ENCODE assay signal across 27 cellular contexts in the genomic region with DNA sequence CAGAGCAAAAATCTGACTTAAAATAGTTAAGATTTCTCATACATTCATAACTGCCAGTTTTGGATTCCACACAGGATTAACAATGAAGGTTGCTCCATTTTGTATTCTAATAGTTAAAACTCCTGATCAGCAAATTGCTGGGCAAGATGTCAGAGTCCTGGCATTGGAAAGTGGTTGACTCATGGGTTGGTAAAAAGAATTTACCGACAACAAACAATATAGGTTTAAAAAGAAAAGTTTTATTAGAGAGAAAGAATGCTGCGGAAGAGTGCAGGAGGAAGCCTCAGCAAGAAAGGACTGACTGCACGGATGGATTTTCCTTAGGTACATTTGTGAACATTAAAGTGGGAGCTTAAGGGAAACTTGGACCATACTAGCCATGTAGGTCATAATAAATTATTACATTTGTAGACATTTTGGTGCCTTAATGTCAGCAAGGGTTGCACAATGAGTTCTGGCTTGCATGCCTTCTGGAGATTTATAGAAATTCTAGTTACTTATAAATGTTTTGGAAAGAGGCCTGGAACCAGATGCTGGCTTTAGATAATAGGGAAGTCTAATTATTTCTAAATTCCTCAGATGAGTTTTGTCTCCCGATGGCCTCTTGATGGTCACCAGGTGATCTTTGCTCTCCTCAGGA. TPM values are rescaled to one million over a fixed set of nuclear protein-coding genes. Genes with fewer than 3 reads are reported as not detected.
DNase-seq lines count a peak whose midpoint lies in the region; ATAC-seq and TF ChIP-seq lines count a peak whose summit lies in the region.
"Had no signal": no experiment of that assay in that cellular context is flagged by ENCODE, and none has a peak within 500 bp of the region (broad histone marks: within the 10 kb centered on the region; RNA-seq: fewer than 3 reads in every experiment).

No MANE protein-coding gene starts in this region.

- H3K27ac Mint-ChIP-seq in effector memory CD8-positive, alpha-beta T cell = no peak overlapping the region
- H3K27ac Mint-ChIP-seq: neural progenitor cell; stimulated activated naive B cell treated with anti-CD40 and anti-IgM and Interleukin-4, amounts not matched to agents 10 μg/mL and 1 μg/mL and 100 μg/mL, for 72 hours had no signal

- DNase-seq in EH (ENCODE audit: low read depth) = peak; percentile 70
- peak; percentile 74 for DNase-seq in MG63
- DNase-seq in fibroblast of gingiva (ENCODE audit: low read depth) = peak; percentile 10
- DNase-seq in omental fat pad (ENCODE audit: low spot score) = no peak
- DNase-seq in T-helper 9 cell = no peak
- no peak for DNase-seq in COLO668 (lab: John Stamatoyannopoulos, UW; ENCODE audit: unreplicated experiment)
- DNase-seq in effector memory CD8-positive, alpha-beta T cell = no peak
- DNase-seq in activated T-cell treated with anti-CD3 and anti-CD28 coated beads, Interleukin-2, amount 50 U/mL, for 1 hour = no peak
- DNase-seq: activated CD4-positive, alpha-beta T cell treated with anti-CD3 and anti-CD28 coated beads for 4 hours; activated gamma-delta T cell; brain microvascular endothelial cell; gastrocnemius medialis; hippocampal formation; KG1; left colon; mammary epithelial cell; NCI-H1417 treated with DMSO at 0.1 percent for 48 hours; NCI-H446; NCI-H82; posterior cingulate gyrus; stimulated activated naive B cell treated with anti-CD40 and anti-IgM and Interleukin-4, amounts not matched to agents 10 μg/mL and 1 μg/mL and 100 μg/mL, for 72 hours; T-helper 2 cell; upper lobe of right lung had no signal

- no peaks in the 10 kb centered on the region for H3K27me3 ChIP-seq in MG63
- H3K27me3 ChIP-seq: brain microvascular endothelial cell, gastrocnemius medialis, neural progenitor cell, suprapubic skin, upper lobe of right lung had no signal

- TF ChIP-seq CTCF in omental fat pad (IDR thresholded peaks at IDR 0.05) = no peak

- peaks cover 0 to 8% of the 10 kb centered on the region in 2 donors for H3K27me3 Mint-ChIP-seq in effector memory CD8-positive, alpha-beta T cell

- peak overlapping the region; percentile 10 for H3K4me3 ChIP-seq in MG63
- H3K4me3 ChIP-seq: gastrocnemius medialis, neural progenitor cell, suprapubic skin, upper lobe of right lung had no signal

- ATAC-seq in omental fat pad (ENCODE audit: low FRiP score) = peak; percentile 81
- ATAC-seq in effector memory CD8-positive, alpha-beta T cell (replicated peaks) = no peak
- ATAC-seq: gastrocnemius medialis; left colon; sciatic nerve; stimulated activated naive B cell treated with anti-CD40 and anti-IgM and Interleukin-4, amounts not matched to agents 10 μg/mL and 1 μg/mL and 100 μg/mL, for 72 hours; upper lobe of right lung had no signal

- no peaks in the 10 kb centered on the region for H3K4me1 Mint-ChIP-seq in effector memory CD8-positive, alpha-beta T cell (ENCODE audit: low read depth in 2 of 2)
- H3K4me1 Mint-ChIP-seq: neural progenitor cell; stimulated activated naive B cell treated with anti-CD40 and anti-IgM and Interleukin-4, amounts not matched to agents 10 μg/mL and 1 μg/mL and 100 μg/mL, for 72 hours had no signal

- H3K36me3 Mint-ChIP-seq in effector memory CD8-positive, alpha-beta T cell (ENCODE audit: insufficient read depth) = peaks cover 6% of the 10 kb centered on the region
- H3K36me3 Mint-ChIP-seq: neural progenitor cell; stimulated activated naive B cell treated with anti-CD40 and anti-IgM and Interleukin-4, amounts not matched to agents 10 μg/mL and 1 μg/mL and 100 μg/mL, for 72 hours had no signal

- H3K9me3 Mint-ChIP-seq in effector memory CD8-positive, alpha-beta T cell = no peaks in the 10 kb centered on the region
- H3K9me3 Mint-ChIP-seq: neural progenitor cell had no signal

- no peaks in the 10 kb centered on the region for H3K9me3 ChIP-seq in MG63
- H3K9me3 ChIP-seq: gastrocnemius medialis, suprapubic skin, upper lobe of right lung had no signal

- no peak overlapping the region for H3K4me3 Mint-ChIP-seq in effector memory CD8-positive, alpha-beta T cell
- H3K4me3 Mint-ChIP-seq: neural progenitor cell; stimulated activated naive B cell treated with anti-CD40 and anti-IgM and Interleukin-4, amounts not matched to agents 10 μg/mL and 1 μg/mL and 100 μg/mL, for 72 hours had no signal

- H3K36me3 ChIP-seq in MG63 = no peaks in the 10 kb centered on the region
- H3K36me3 ChIP-seq: brain microvascular endothelial cell, gastrocnemius medialis, neural progenitor cell, suprapubic skin, upper lobe of right lung had no signal

RNA-seq across cellular contexts. Expression of gene IL2, which starts 25.4 kb away (rescaled TPM):
- total RNA-seq in MG63 (2014; rRNA removed; shearing (Covaris generic); ENCODE audit: low replicate concordance) = not detected in 2 replicates
- total RNA-seq in omental fat pad = not detected
- total RNA-seq: gastrocnemius medialis, H1, left colon, mammary epithelial cell, sciatic nerve, suprapubic skin, upper lobe of right lung had no signal

Comparison
In these comparisons a context has a peak if more than half of its experiments do, and no peak if none do; other contexts are left out.
1. DNase-seq: peak in EH (single experiment), MG63 (single experiment) and fibroblast of gingiva (single experiment); none in omental fat pad (single experiment), T-helper 9 cell (single experiment), COLO668 (single experiment), effector memory CD8-positive, alpha-beta T cell (0 of 3) and activated T-cell treated with anti-CD3 and anti-CD28 coated beads, Interleukin-2, amount 50 U/mL, for 1 hour (single experiment).